ENCODE assay signal across 10 cellular contexts in the genomic region with DNA sequence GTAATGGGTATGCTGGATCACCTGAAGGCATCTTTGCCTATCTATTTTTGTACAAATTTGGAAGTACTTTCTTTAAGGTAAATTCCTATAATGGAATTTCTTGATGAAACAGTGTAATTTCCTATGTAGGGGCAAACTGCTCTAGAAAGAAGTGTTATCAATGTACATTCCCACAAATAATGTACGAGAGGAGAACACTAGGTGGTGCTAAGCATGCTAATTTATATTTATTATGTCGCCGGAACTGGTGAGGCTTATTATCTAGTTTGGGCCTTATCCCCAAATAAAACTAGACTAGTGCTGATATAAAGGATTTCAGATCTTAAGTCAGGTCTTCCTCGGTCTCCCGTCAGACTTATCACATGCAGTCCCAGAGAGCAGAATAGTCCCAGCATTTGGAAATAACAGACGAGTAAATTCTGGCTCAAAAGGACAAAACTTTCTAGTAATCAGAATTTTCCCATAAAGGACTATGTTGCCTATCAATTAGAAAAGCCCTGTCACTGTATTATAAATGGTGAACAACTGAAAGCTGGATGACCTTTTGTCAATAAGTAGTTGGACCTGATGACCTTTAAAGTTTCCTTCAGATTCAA.
DNase-seq lines count a peak whose midpoint lies in the region; ATAC-seq, FAIRE-seq and TF ChIP-seq lines count a peak whose summit lies in the region.
"Had no signal": no experiment of that assay in that cellular context is flagged by ENCODE, and none has a peak within 500 bp of the region (broad histone marks: within the 10 kb centered on the region; RNA-seq: fewer than 3 reads in every experiment).

No MANE protein-coding gene starts in this region.

- peaks cover 21% of the 10 kb centered on the region; the same call in 2 of the 3 replicates for H3K4me1 Mint-ChIP-seq in GM23338
- peaks cover 14% of the 10 kb centered on the region for H3K4me1 Mint-ChIP-seq in activated T-cell treated with anti-CD3 and anti-CD28 coated beads, Interleukin-2, amount 50 U/mL, for 72 hours (ENCODE audit: low read depth)
- H3K4me1 Mint-ChIP-seq: memory B cell had no signal

- H3K27ac Mint-ChIP-seq in GM23338, result no peak overlapping the region
- no peak overlapping the region for H3K27ac Mint-ChIP-seq in activated T-cell treated with anti-CD3 and anti-CD28 coated beads, Interleukin-2, amount 50 U/mL, for 72 hours
- H3K27ac Mint-ChIP-seq: memory B cell had no signal

- no peak overlapping the region for H3K4me2 ChIP-seq in GM23338

- ATAC-seq in GM23338 (no peak), HG02798 (IDR thresholded peaks at IDR 0.05; ENCODE audit: poor library complexity, unreplicated experiment) (no peak), HG02610 (IDR thresholded peaks at IDR 0.05; ENCODE audit: unreplicated experiment) (no peak)
- ATAC-seq in activated T-cell treated with anti-CD3 and anti-CD28 coated beads, Interleukin-2, amount 50 U/mL, for 72 hours (replicated peaks in 1 of 2), result no peak

- no peaks in the 10 kb centered on the region for H4K20me1 ChIP-seq in GM23338 (replicated peaks; ENCODE audit: insufficient read depth)

- no peak overlapping the region for H2AFZ ChIP-seq in GM23338

- no peaks in the 10 kb centered on the region for H3K36me3 ChIP-seq in GM23338 (ENCODE audit: insufficient read depth)

- no peaks in the 10 kb centered on the region for H3K27me3 ChIP-seq in GM23338 (ENCODE audit: insufficient read depth)

- no peak overlapping the region for H3K4me3 Mint-ChIP-seq in GM23338
- no peak overlapping the region for H3K4me3 Mint-ChIP-seq in activated T-cell treated with anti-CD3 and anti-CD28 coated beads, Interleukin-2, amount 50 U/mL, for 72 hours
- H3K4me3 Mint-ChIP-seq: memory B cell had no signal

- H3K79me2 ChIP-seq in GM23338 (replicated peaks; ENCODE audit: insufficient read depth), result no peaks in the 10 kb centered on the region

- H3K4me1 ChIP-seq in GM23338 (ENCODE audit: insufficient read depth), result peaks cover 8% of the 10 kb centered on the region; the same call in 1 of the 2 replicates

- H3K27ac ChIP-seq in GM23338 (ENCODE audit: low read depth), result no peak overlapping the region

- peak; percentile 60 for FAIRE-seq in A204.1 (lab: Jason Lieb, UNC)
- FAIRE-seq: TTC549 had no signal

- DNase-seq in GM23338 (ENCODE audit: low spot score), result peak; percentile 21
- DNase-seq in SK-MEL-5 (ENCODE audit: low read depth, low spot score), result peak; percentile 59
- peak; percentile 7 for DNase-seq in hepatic stellate cell (ENCODE audit: low spot score)
- no peak for DNase-seq in activated T-cell treated with anti-CD3 and anti-CD28 coated beads, Interleukin-2, amount 50 U/mL, for 72 hours
- no peak for DNase-seq in NCI-H446 treated with DMSO at 0.1 percent for 48 hours (lab: John Stamatoyannopoulos, UW)

- H3F3A ChIP-seq in GM23338 (replicated peaks; ENCODE audit: low read depth), result no peaks in the 10 kb centered on the region

- TF ChIP-seq CTCF in GM23338 (conservative IDR thresholded peaks at IDR 0.05; ENCODE audit: low read depth in 2 of 2), result peak; percentile 41 to 48; a peak in 3 of 4 replicates

- no peaks in the 10 kb centered on the region for H3K36me3 Mint-ChIP-seq in GM23338 (ENCODE audit: low read depth)
- no peaks in the 10 kb centered on the region for H3K36me3 Mint-ChIP-seq in activated T-cell treated with anti-CD3 and anti-CD28 coated beads, Interleukin-2, amount 50 U/mL, for 72 hours (ENCODE audit: insufficient read depth in 2 of 2)
- H3K36me3 Mint-ChIP-seq: memory B cell had no signal

- H3K9me2 ChIP-seq in GM23338 (ENCODE audit: insufficient read depth), result no peaks in the 10 kb centered on the region

- no peaks in the 10 kb centered on the region for H3K9me3 Mint-ChIP-seq in GM23338
- H3K9me3 Mint-ChIP-seq in activated T-cell treated with anti-CD3 and anti-CD28 coated beads, Interleukin-2, amount 50 U/mL, for 72 hours, result no peaks in the 10 kb centered on the region
- H3K9me3 Mint-ChIP-seq: memory B cell had no signal

- H3K27me3 Mint-ChIP-seq in GM23338 (ENCODE audit: insufficient read depth, low read depth, poor library complexity), result no peaks in the 10 kb centered on the region
- H3K27me3 Mint-ChIP-seq in activated T-cell treated with anti-CD3 and anti-CD28 coated beads, Interleukin-2, amount 50 U/mL, for 72 hours (ENCODE audit: low read depth), result no peaks in the 10 kb centered on the region
- H3K27me3 Mint-ChIP-seq: memory B cell had no signal

- no peak overlapping the region for H3K4me3 ChIP-seq in GM23338

- in situ Hi-C loops in SK-MEL-5 (cut with HindIII; ENCODE audit: low pct_unique_long_range_greater_than_20kb, low sequenced_read_pairs), result no loop called here

TF ChIP-seq in GM23338, 12 proteins besides CTCF, POLR2A, EP300 and RAD21 (continues in another document):
- TF ChIP-seq EZH2 (IDR thresholded peaks at IDR 0.05; ENCODE audit: low read depth, unreplicated experiment) (no peak), CREB1 (CRISPR knock-in tag; IDR thresholded peaks at IDR 0.05; ENCODE audit: low read depth) (no peak), POLR2AphosphoS5 (IDR thresholded peaks at IDR 0.05; ENCODE audit: low read depth) (no peak), EZH2phosphoT487 (IDR thresholded peaks at IDR 0.05; ENCODE audit: unreplicated experiment) (no peak), ETS1 (IDR thresholded peaks at IDR 0.05) (no peak), ZNF331 (CRISPR knock-in tag; IDR thresholded peaks at IDR 0.05; ENCODE audit: low read depth) (no peak), NANOG (IDR thresholded peaks at IDR 0.05; ENCODE audit: borderline replicate concordance) (no peak), JUNB (IDR thresholded peaks at IDR 0.05; ENCODE audit: unreplicated experiment) (no peak), ZNF114 (CRISPR knock-in tag; IDR thresholded peaks at IDR 0.05) (no peak), STAT1 (IDR thresholded peaks at IDR 0.05; ENCODE audit: unreplicated experiment) (no peak)
- TF ChIP-seq, protein P1, sequence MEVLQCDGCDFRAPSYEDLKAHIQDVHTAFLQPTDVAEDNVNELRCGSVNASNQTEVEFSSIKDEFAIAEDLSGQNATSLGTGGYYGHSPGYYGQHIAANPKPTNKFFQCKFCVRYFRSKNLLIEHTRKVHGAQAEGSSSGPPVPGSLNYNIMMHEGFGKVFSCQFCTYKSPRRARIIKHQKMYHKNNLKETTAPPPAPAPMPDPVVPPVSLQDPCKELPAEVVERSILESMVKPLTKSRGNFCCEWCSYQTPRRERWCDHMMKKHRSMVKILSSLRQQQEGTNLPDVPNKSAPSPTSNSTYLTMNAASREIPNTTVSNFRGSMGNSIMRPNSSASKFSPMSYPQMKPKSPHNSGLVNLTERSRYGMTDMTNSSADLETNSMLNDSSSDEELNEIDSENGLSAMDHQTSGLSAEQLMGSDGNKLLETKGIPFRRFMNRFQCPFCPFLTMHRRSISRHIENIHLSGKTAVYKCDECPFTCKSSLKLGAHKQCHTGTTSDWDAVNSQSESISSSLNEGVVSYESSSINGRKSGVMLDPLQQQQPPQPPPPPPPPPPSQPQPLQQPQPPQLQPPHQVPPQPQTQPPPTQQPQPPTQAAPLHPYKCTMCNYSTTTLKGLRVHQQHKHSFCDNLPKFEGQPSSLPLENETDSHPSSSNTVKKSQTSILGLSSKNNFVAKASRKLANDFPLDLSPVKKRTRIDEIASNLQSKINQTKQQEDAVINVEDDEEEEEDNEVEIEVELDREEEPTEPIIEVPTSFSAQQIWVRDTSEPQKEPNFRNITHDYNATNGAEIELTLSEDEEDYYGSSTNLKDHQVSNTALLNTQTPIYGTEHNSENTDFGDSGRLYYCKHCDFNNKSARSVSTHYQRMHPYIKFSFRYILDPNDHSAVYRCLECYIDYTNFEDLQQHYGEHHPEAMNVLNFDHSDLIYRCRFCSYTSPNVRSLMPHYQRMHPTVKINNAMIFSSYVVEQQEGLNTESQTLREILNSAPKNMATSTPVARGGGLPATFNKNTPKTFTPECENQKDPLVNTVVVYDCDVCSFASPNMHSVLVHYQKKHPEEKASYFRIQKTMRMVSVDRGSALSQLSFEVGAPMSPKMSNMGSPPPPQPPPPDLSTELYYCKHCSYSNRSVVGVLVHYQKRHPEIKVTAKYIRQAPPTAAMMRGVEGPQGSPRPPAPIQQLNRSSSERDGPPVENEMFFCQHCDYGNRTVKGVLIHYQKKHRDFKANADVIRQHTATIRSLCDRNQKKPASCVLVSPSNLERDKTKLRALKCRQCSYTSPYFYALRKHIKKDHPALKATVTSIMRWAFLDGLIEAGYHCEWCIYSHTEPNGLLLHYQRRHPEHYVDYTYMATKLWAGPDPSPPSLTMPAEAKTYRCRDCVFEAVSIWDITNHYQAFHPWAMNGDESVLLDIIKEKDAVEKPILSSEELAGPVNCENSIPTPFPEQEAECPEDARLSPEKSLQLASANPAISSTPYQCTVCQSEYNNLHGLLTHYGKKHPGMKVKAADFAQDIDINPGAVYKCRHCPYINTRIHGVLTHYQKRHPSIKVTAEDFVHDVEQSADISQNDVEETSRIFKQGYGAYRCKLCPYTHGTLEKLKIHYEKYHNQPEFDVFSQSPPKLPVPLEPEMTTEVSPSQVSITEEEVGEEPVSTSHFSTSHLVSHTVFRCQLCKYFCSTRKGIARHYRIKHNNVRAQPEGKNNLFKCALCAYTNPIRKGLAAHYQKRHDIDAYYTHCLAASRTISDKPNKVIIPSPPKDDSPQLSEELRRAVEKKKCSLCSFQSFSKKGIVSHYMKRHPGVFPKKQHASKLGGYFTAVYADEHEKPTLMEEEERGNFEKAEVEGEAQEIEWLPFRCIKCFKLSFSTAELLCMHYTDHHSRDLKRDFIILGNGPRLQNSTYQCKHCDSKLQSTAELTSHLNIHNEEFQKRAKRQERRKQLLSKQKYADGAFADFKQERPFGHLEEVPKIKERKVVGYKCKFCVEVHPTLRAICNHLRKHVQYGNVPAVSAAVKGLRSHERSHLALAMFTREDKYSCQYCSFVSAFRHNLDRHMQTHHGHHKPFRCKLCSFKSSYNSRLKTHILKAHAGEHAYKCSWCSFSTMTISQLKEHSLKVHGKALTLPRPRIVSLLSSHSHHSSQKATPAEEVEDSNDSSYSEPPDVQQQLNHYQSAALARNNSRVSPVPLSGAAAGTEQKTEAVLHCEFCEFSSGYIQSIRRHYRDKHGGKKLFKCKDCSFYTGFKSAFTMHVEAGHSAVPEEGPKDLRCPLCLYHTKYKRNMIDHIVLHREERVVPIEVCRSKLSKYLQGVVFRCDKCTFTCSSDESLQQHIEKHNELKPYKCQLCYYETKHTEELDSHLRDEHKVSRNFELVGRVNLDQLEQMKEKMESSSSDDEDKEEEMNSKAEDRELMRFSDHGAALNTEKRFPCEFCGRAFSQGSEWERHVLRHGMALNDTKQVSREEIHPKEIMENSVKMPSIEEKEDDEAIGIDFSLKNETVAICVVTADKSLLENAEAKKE (CRISPR knock-in tag; IDR thresholded peaks at IDR 0.05), result no peak

Comparison
In these comparisons a context has a peak if more than half of its experiments do, and no peak if none do; other contexts are left out.
1. DNase-seq: peak in GM23338 (single experiment), SK-MEL-5 (single experiment) and hepatic stellate cell (single experiment); none in activated T-cell treated with anti-CD3 and anti-CD28 coated beads, Interleukin-2, amount 50 U/mL, for 72 hours (0 of 2) and NCI-H446 treated with DMSO at 0.1 percent for 48 hours (single experiment).